In genomic region chr12:40829738-40830144, GRCh38 we compare ENCODE assay signal across 18 cellular contexts.
DNase-seq lines count a peak whose midpoint lies in the region; ATAC-seq and TF ChIP-seq lines count a peak whose summit lies in the region.
"Had no signal": no experiment of that assay in that cellular context is flagged by ENCODE, and none has a peak within 500 bp of the region (broad histone marks: within the 10 kb centered on the region; RNA-seq: fewer than 3 reads in every experiment).

No MANE protein-coding gene starts in this region.

- H4K20me1 ChIP-seq in GM23338 (replicated peaks; ENCODE audit: insufficient read depth) (no peaks in the 10 kb centered on the region), neural cell (ENCODE audit: insufficient read depth) (no peaks in the 10 kb centered on the region)
- H4K20me1 ChIP-seq: BLaER1 had no signal

- no peak overlapping the region for H3K4me3 ChIP-seq in GM23338
- H3K4me3 ChIP-seq in endodermal cell (ENCODE audit: low read length): no peak overlapping the region
- peak overlapping the region; percentile 48 for H3K4me3 ChIP-seq in neural cell (ENCODE audit: low read length)
- H3K4me3 ChIP-seq: BLaER1, lung, tibial nerve had no signal

- H3K27me3 Mint-ChIP-seq in GM23338 (ENCODE audit: insufficient read depth, low read depth, poor library complexity) (peaks cover 5% of the 10 kb centered on the region), endodermal cell (ENCODE audit: insufficient read depth) (peaks cover 2% of the 10 kb centered on the region)

- H3K27me3 ChIP-seq in GM23338 (ENCODE audit: insufficient read depth): no peaks in the 10 kb centered on the region
- H3K27me3 ChIP-seq in endodermal cell (ENCODE audit: control insufficient read depth, insufficient read depth, low read length, poor library complexity, severe bottlenecking): no peaks in the 10 kb centered on the region
- H3K27me3 ChIP-seq in neural cell (ENCODE audit: insufficient read depth, low read depth, low read length): no peaks in the 10 kb centered on the region
- H3K27me3 ChIP-seq: BLaER1, tibial nerve had no signal

- no peaks in the 10 kb centered on the region for H3K36me3 Mint-ChIP-seq in GM23338 (ENCODE audit: low read depth)
- H3K36me3 Mint-ChIP-seq in endodermal cell (ENCODE audit: low read depth): no peaks in the 10 kb centered on the region
- H3K36me3 Mint-ChIP-seq: natural killer cell; stimulated activated effector memory CD8-positive, alpha-beta T cell treated with anti-CD3 and anti-CD28 coated beads, Interleukin-12 subunit alpha, Interleukin-12 subunit beta, amount 100 ng/mL, for 72 hours had no signal

- H3K9me2 ChIP-seq in GM23338 (ENCODE audit: insufficient read depth) (no peaks in the 10 kb centered on the region), neural cell (ENCODE audit: insufficient read depth, low read length) (no peaks in the 10 kb centered on the region)

- no peak for ATAC-seq in GM23338
- ATAC-seq: natural killer cell; stimulated activated effector memory CD8-positive, alpha-beta T cell treated with anti-CD3 and anti-CD28 coated beads, Interleukin-12 subunit alpha, Interleukin-12 subunit beta, amount 100 ng/mL, for 72 hours had no signal

- H3K27ac ChIP-seq in GM23338 (ENCODE audit: low read depth): no peak overlapping the region
- no peak overlapping the region for H3K27ac ChIP-seq in endodermal cell (ENCODE audit: low read depth, low read length)
- H3K27ac ChIP-seq in neural cell (ENCODE audit: low read length): no peak overlapping the region
- H3K27ac ChIP-seq: BLaER1, tibial nerve had no signal

- H3K79me2 ChIP-seq in GM23338 (replicated peaks; ENCODE audit: insufficient read depth) (no peaks in the 10 kb centered on the region), neural cell (replicated peaks; ENCODE audit: insufficient read depth, low read length) (no peaks in the 10 kb centered on the region)

- H3K4me1 Mint-ChIP-seq in GM23338: peaks cover 36% of the 10 kb centered on the region; the same call in 2 of the 3 replicates
- H3K4me1 Mint-ChIP-seq in endodermal cell: peaks cover 18% of the 10 kb centered on the region
- H3K4me1 Mint-ChIP-seq: natural killer cell; stimulated activated effector memory CD8-positive, alpha-beta T cell treated with anti-CD3 and anti-CD28 coated beads, Interleukin-12 subunit alpha, Interleukin-12 subunit beta, amount 100 ng/mL, for 72 hours had no signal

- no peak for DNase-seq in GM23338 (ENCODE audit: low spot score)
- DNase-seq in NCI-H774 (lab: John Stamatoyannopoulos, UW): peak; percentile 28
- DNase-seq in endodermal cell: no peak
- no peak for DNase-seq in GM10266 (ENCODE audit: extremely low spot score)
- no peak for DNase-seq in GOT3 (lab: John Stamatoyannopoulos, UW)
- DNase-seq in activated CD8-positive, alpha-beta memory T cell treated with anti-CD3 and anti-CD28 coated beads for 24 hours: no peak
- DNase-seq: activated CD4-positive, CD25-positive, alpha-beta regulatory T cell treated with anti-CD3 and anti-CD28 coated beads, Interleukin-2, amount 50 U/mL, for 72 hours; activated effector memory CD4-positive, alpha-beta T cell treated with anti-CD3 and anti-CD28 coated beads, Interleukin-2, amount 50 U/mL, for 16 hours; amniotic stem cell; natural killer cell; NCI-H510A; posterior cingulate gyrus had no signal

- H3K4me1 ChIP-seq in GM23338 (ENCODE audit: insufficient read depth) (peaks cover 27% of the 10 kb centered on the region), endodermal cell (ENCODE audit: control insufficient read depth, insufficient read depth, low read length) (no peaks in the 10 kb centered on the region)
- H3K4me1 ChIP-seq: BLaER1, tibial nerve had no signal

- WGBS in endodermal cell (ENCODE audit: insufficient coverage in 1 of 2, insufficient read length in 1 of 2), 2 experiments: 65% methylated on average over 1 of the region's 1 CpG; no CpG with 5 or more reads in 1 of the 2 experiments

- H3K9ac ChIP-seq in endodermal cell (ENCODE audit: extremely low read depth, low read length, poor library complexity, severe bottlenecking) (no peak overlapping the region), neural cell (ENCODE audit: low read length) (no peak overlapping the region)
- H3K9ac ChIP-seq: BLaER1 had no signal

- H3K27ac Mint-ChIP-seq in GM23338 (peak overlapping the region; percentile 69), endodermal cell (peak overlapping the region; percentile 16)
- H3K27ac Mint-ChIP-seq: natural killer cell; stimulated activated effector memory CD8-positive, alpha-beta T cell treated with anti-CD3 and anti-CD28 coated beads, Interleukin-12 subunit alpha, Interleukin-12 subunit beta, amount 100 ng/mL, for 72 hours; T-helper 2 cell treated with Interferon-gamma antibody and Interleukin-4, amounts not matched to agents 5 μg/mL and 100 μg/mL, for 36 hours had no signal

- no peak overlapping the region for H3K4me2 ChIP-seq in GM23338
- H3K4me2 ChIP-seq in neural cell (ENCODE audit: low read length): peak overlapping the region; percentile 27
- H3K4me2 ChIP-seq: BLaER1 had no signal

- H3F3A ChIP-seq in GM23338 (replicated peaks; ENCODE audit: low read depth) (no peaks in the 10 kb centered on the region), neural cell (ENCODE audit: insufficient read depth, low read length, poor library complexity, severe bottlenecking) (no peaks in the 10 kb centered on the region)

- no peak for TF ChIP-seq RAD21 in neural cell (conservative IDR thresholded peaks at IDR 0.05)

- TF ChIP-seq EP300 in neural cell (conservative IDR thresholded peaks at IDR 0.05; ENCODE audit: poor library complexity, severe bottlenecking): no peak

- no peak overlapping the region for H2AFZ ChIP-seq in GM23338
- no peak overlapping the region for H2AFZ ChIP-seq in neural cell (ENCODE audit: low read depth, low read length)

- H3K9me3 ChIP-seq in endodermal cell (ENCODE audit: control insufficient read depth, low read length) (no peaks in the 10 kb centered on the region), neural cell (ENCODE audit: low read length) (no peaks in the 10 kb centered on the region)
- H3K9me3 ChIP-seq: BLaER1, tibial nerve had no signal

- H3K9me3 Mint-ChIP-seq in GM23338 (no peaks in the 10 kb centered on the region; the same call in 2 of the 3 replicates), endodermal cell (no peaks in the 10 kb centered on the region)
- H3K9me3 Mint-ChIP-seq: T-helper 2 cell treated with Interferon-gamma antibody and Interleukin-4, amounts not matched to agents 5 μg/mL and 100 μg/mL, for 36 hours had no signal

- no peak for TF ChIP-seq CTCF in GM23338 (conservative IDR thresholded peaks at IDR 0.05; ENCODE audit: low read depth in 2 of 2)
- no peak for TF ChIP-seq CTCF in endodermal cell (conservative IDR thresholded peaks at IDR 0.05)
- no peak for TF ChIP-seq CTCF in neural cell (IDR thresholded peaks at IDR 0.05; ENCODE audit: poor library complexity, severe bottlenecking)
- TF ChIP-seq CTCF in GM10266 (IDR thresholded peaks at IDR 0.05; ENCODE audit: control insufficient read depth, insufficient read depth, low read depth, missing control alignments): no peak

- H3K36me3 ChIP-seq in GM23338 (ENCODE audit: insufficient read depth) (no peaks in the 10 kb centered on the region), endodermal cell (ENCODE audit: control insufficient read depth, insufficient read depth, low read length) (no peaks in the 10 kb centered on the region), neural cell (ENCODE audit: insufficient read depth, low read length) (no peaks in the 10 kb centered on the region)
- H3K36me3 ChIP-seq: BLaER1, tibial nerve had no signal

- H3K4me3 Mint-ChIP-seq in GM23338 (no peak overlapping the region), endodermal cell (no peak overlapping the region)
- H3K4me3 Mint-ChIP-seq: natural killer cell; stimulated activated effector memory CD8-positive, alpha-beta T cell treated with anti-CD3 and anti-CD28 coated beads, Interleukin-12 subunit alpha, Interleukin-12 subunit beta, amount 100 ng/mL, for 72 hours; T-helper 2 cell treated with Interferon-gamma antibody and Interleukin-4, amounts not matched to agents 5 μg/mL and 100 μg/mL, for 36 hours had no signal

TF ChIP-seq in GM23338, 12 proteins besides CTCF, POLR2A, EP300 and RAD21 (continues in another document):
- TF ChIP-seq POLR2AphosphoS5 (IDR thresholded peaks at IDR 0.05; ENCODE audit: low read depth): no peak

TF ChIP-seq in neural cell, 6 proteins besides CTCF, POLR2A, EP300 and RAD21:
- TF ChIP-seq EZH2 (IDR thresholded peaks at IDR 0.05; ENCODE audit: borderline replicate concordance, insufficient read depth, low read length, poor library complexity, severe bottlenecking) (no peak), POLR2AphosphoS5 (IDR thresholded peaks at IDR 0.05) (no peak), TAF1 (IDR thresholded peaks at IDR 0.05; ENCODE audit: low read depth) (no peak), REST (IDR thresholded peaks at IDR 0.05; ENCODE audit: borderline replicate concordance) (no peak), MXI1 (conservative IDR thresholded peaks at IDR 0.05; ENCODE audit: poor library complexity, severe bottlenecking) (no peak), SMC3 (conservative IDR thresholded peaks at IDR 0.05; ENCODE audit: poor library complexity) (no peak)
